Comparison of ENCODE assay signal across 28 cellular contexts in the genomic region with DNA sequence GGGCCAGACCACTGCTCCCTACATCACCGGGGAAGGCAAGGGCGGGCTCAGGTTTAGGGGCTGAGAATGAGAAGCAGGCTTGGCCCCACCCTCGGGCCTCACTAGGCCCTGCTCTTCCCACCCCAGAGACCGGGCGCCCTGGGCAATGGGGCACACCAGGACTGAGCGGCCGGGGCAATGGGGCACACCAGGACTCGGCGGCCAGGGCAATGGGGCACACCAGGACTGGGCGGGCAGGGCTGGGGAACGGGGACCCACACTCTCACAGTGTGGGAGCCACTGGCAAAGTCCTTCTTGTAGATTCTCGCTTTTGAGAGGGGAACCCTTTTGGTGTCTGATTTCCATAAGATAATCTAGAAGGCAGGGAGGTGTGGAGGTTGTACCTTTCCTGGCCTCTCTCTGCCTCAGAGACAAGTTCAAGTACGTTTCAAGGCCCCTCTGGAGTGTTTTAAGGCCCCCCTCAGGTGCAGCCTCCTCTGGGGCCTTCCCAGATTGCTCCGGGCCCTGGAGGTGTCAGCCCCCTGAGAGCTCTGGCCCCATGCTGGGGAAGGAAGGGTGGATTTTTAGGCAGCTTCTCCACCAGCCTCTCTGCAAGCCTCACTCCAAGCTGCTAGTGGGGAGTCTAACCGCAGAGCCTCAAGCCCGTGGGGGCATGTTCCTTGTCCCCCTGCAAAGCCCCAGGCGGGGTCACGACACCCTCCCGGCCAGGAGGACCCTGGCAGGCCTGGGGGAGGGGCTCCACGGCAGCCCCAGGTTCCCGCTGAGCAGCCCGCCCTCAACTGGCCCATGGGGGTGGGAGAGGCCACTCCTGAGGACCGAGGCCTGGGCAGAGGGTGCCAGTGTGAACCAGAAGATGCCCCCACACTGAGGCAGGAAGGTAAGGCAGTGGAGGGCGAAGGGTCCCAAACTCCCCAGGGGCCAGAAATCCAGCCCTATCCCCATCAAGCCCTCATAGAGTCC.
"Had no signal": no experiment of that assay in that cellular context is flagged by ENCODE, and none has a peak within 500 bp of the region (broad histone marks: within the 10 kb centered on the region; RNA-seq: fewer than 3 reads in every experiment).

No MANE protein-coding gene starts in this region.

- H3K36me3 ChIP-seq: heart right ventricle, ovary, stomach, thyroid gland, vagina had no signal

- H3K4me3 ChIP-seq: coronary artery, esophagus squamous epithelium, heart right ventricle, left lung, mucosa of descending colon, ovary, psoas muscle, skin epidermis, spleen, stomach, thyroid gland, vagina had no signal

- H3K27me3 ChIP-seq: esophagus squamous epithelium, heart right ventricle, left lung, ovary, spleen, stomach, thyroid gland, vagina had no signal

- H3K27ac ChIP-seq: coronary artery, esophagus squamous epithelium, heart right ventricle, left lung, ovary, psoas muscle, spleen, stomach, thyroid gland, vagina had no signal

- DNase-seq: dermis blood vessel endothelial cell; effector memory CD4-positive, alpha-beta T cell; erythroblast; esophagus squamous epithelium; foreskin melanocyte; glutamatergic neuron; heart right ventricle; hippocampal formation; left cardiac atrium; left lung; mesenchymal stem cell; mucosa of descending colon; naive B cell; occipital lobe; ovary; psoas muscle; right cardiac atrium; spleen; stimulated activated CD4-positive, alpha-beta T cell treated with anti-CD3 and anti-CD28 coated beads, Interleukin-15, amount 100 ng/mL, for 24 hours; stimulated activated CD4-positive, alpha-beta T cell treated with anti-CD3 and anti-CD28 coated beads, Interleukin-4, amount 100 ng/mL, for 1 hour; stimulated activated CD8-positive, alpha-beta memory T cell treated with anti-CD3 and anti-CD28 coated beads, Interleukin-4, amount 100 ng/mL, for 48 hours; stimulated activated naive CD4-positive, alpha-beta T cell treated with Interleukin-2 at 50 U/mL for 16 hours; stomach; thyroid gland; trophoblast cell had no signal

- H3K4me1 ChIP-seq: esophagus squamous epithelium, left lung, spleen, thyroid gland, vagina had no signal

- H3K9me3 ChIP-seq: esophagus squamous epithelium, heart right ventricle, left lung, mucosa of descending colon, ovary, psoas muscle, stomach, thyroid gland, vagina had no signal
